ENCODE assay signal across 8 cellular contexts in genomic region chr2:160427629-160428424, GRCh38.
DNase-seq lines count a peak whose midpoint lies in the region; ATAC-seq, FAIRE-seq and TF ChIP-seq lines count a peak whose summit lies in the region.

No MANE protein-coding gene starts in this region.

- no peak overlapping the region for H3K23ac ChIP-seq in neuronal stem cell (ENCODE audit: low read depth, low read length, poor library complexity)

- no peak overlapping the region for H2BK15ac ChIP-seq in neuronal stem cell (ENCODE audit: low read length)

- H3K27me3 ChIP-seq in K562 (ENCODE audit: control insufficient read depth in 2 of 2, insufficient read depth in 2 of 2, low read length in 2 of 2) (no peaks in the 10 kb centered on the region), mucosa of rectum (ENCODE audit: control insufficient read depth in 2 of 2, insufficient read depth in 2 of 2, low read length in 2 of 2) (peaks cover 2 to 22% of the 10 kb centered on the region in 2 donors), neuronal stem cell (ENCODE audit: control insufficient read depth in 3 of 3, insufficient read depth in 3 of 3, low read depth in 1 of 3, low read length in 3 of 3) (no peaks in the 10 kb centered on the region)

- no peak for TF ChIP-seq RAD21 in K562 (CRISPR knock-in tag; conservative IDR thresholded peaks at IDR 0.05 in 1 of 2, IDR thresholded peaks at IDR 0.05 in 1 of 2)

- H2AFZ ChIP-seq in K562 (ENCODE audit: low read depth, low read length): no peak overlapping the region
- H2AFZ ChIP-seq in neuronal stem cell (ENCODE audit: low read length): no peak overlapping the region

- DNase-seq in SK-MEL-5 (ENCODE audit: low read depth, low spot score): peak; percentile 30
- DNase-seq in K562 (ENCODE audit: extremely low read depth in 1 of 4, low spot score in 3 of 4): no peak
- DNase-seq in T1000 (lab: John Stamatoyannopoulos, UW): no peak
- no peak for DNase-seq in neuronal stem cell (ENCODE audit: low spot score)
- DNase-seq in GM13977 (ENCODE audit: low spot score): no peak

- H2BK120ac ChIP-seq in neuronal stem cell (ENCODE audit: low read depth, low read length): no peak overlapping the region

- no peak overlapping the region for H3K4me3 ChIP-seq in K562
- peak overlapping the region; percentile 33 to 37 for H3K4me3 ChIP-seq in mucosa of rectum (ENCODE audit: low read length in 2 of 2)
- no peak overlapping the region for H3K4me3 ChIP-seq in neuronal stem cell (ENCODE audit: low read length in 2 of 2)

- H3K4me2 ChIP-seq in K562 (ENCODE audit: insufficient read depth, low read length) (no peak overlapping the region), neuronal stem cell (ENCODE audit: insufficient read depth, low read length, poor library complexity, severe bottlenecking) (no peak overlapping the region)

- 2% methylated on average over 7 of the region's 7 CpGs for WGBS in K562 (ENCODE audit: insufficient coverage, low coverage, missing lambda C conversion rate)
- no CpG with 5 or more reads among the region's 7 CpGs for WGBS in neuronal stem cell (ENCODE audit: extremely low coverage in 2 of 2, insufficient read length in 2 of 2, insufficient replicate concordance in 1 of 2), 2 donors

- no peak overlapping the region for H2AK5ac ChIP-seq in neuronal stem cell (ENCODE audit: low read depth, low read length)

- H3K9ac ChIP-seq in K562 (ENCODE audit: insufficient read depth in 1 of 2, low read depth in 2 of 2, low read length in 2 of 2) (no peak overlapping the region), mucosa of rectum (ENCODE audit: low read depth in 1 of 2, low read length in 2 of 2) (no peak overlapping the region), neuronal stem cell (ENCODE audit: low read depth, low read length, poor library complexity) (no peak overlapping the region)

- no peaks in the 10 kb centered on the region for H3K4me1 ChIP-seq in K562 (replicated peaks in 1 of 2; ENCODE audit: control insufficient read depth in 2 of 2, insufficient read depth in 2 of 2, low read length in 2 of 2)
- H3K4me1 ChIP-seq in mucosa of rectum (ENCODE audit: control insufficient read depth in 2 of 2, insufficient read depth in 2 of 2, low read length in 2 of 2): peaks cover 0 to 4% of the 10 kb centered on the region in 2 donors
- H3K4me1 ChIP-seq in neuronal stem cell (ENCODE audit: control insufficient read depth in 2 of 2, insufficient read depth in 1 of 2, low read depth in 1 of 2, low read length in 2 of 2): peaks cover 2 to 4% of the 10 kb centered on the region in 2 donors

- no peak overlapping the region for H2BK5ac ChIP-seq in neuronal stem cell (ENCODE audit: low read length)

- no peaks in the 10 kb centered on the region for H3K79me1 ChIP-seq in neuronal stem cell (ENCODE audit: low read depth, low read length)

- TF ChIP-seq EP300 in K562 (IDR thresholded peaks at IDR 0.05; ENCODE audit: low read length): no peak

- no peaks in the 10 kb centered on the region for H3K9me1 ChIP-seq in K562 (ENCODE audit: control insufficient read depth, insufficient read depth, low read length)

- H4K8ac ChIP-seq in neuronal stem cell (ENCODE audit: low read depth, low read length): no peak overlapping the region

- no peaks in the 10 kb centered on the region for H3K79me2 ChIP-seq in K562 (ENCODE audit: control insufficient read depth, insufficient read depth, low read length)

- no peak overlapping the region for H3K4ac ChIP-seq in neuronal stem cell (ENCODE audit: low read length)

- intact Hi-C loops in K562 (cut with micrococcal nuclease): loop anchor here (2.0 to 5.0 kb wide), 2 partner anchors 544 to 565 kb away; no protein-coding TSS in a partner anchor

- H2BK12ac ChIP-seq in neuronal stem cell (ENCODE audit: low read length): no peak overlapping the region

- H3K9me3 ChIP-seq in K562 (replicated peaks; ENCODE audit: control insufficient read depth, insufficient read depth, low read depth, low read length): no peaks in the 10 kb centered on the region
- H3K9me3 ChIP-seq in mucosa of rectum (ENCODE audit: control insufficient read depth in 2 of 2, low read length in 2 of 2): peaks cover 0 to 6% of the 10 kb centered on the region in 2 donors
- H3K9me3 ChIP-seq in neuronal stem cell (replicated peaks in 1 of 2; ENCODE audit: control insufficient read depth in 2 of 2, insufficient read depth in 1 of 2, low read depth in 1 of 2, low read length in 2 of 2): peaks cover 7 to 12% of the 10 kb centered on the region in 2 donors

- POLR2A ChIA-PET in K562 (lab: Yijun Ruan, JAX): no interaction called here

- no peaks in the 10 kb centered on the region for H3K36me3 ChIP-seq in K562 (ENCODE audit: control insufficient read depth, insufficient read depth, low read length)
- no peaks in the 10 kb centered on the region for H3K36me3 ChIP-seq in mucosa of rectum (ENCODE audit: control insufficient read depth in 2 of 2, insufficient read depth in 2 of 2, low read length in 2 of 2)
- H3K36me3 ChIP-seq in neuronal stem cell (replicated peaks in 1 of 2; ENCODE audit: control insufficient read depth in 2 of 2, insufficient read depth in 2 of 2, low read length in 2 of 2): peaks cover 2 to 32% of the 10 kb centered on the region in 2 donors

- CTCF ChIA-PET in K562 (lab: Yijun Ruan, JAX; ENCODE audit: low intra/inter-chr PET ratio): interaction anchor here (0.6 kb wide), 1 partner anchor 38 kb away, joined by 4 read pairs; no protein-coding TSS in a partner anchor

- H3K14ac ChIP-seq in neuronal stem cell (ENCODE audit: low read length): no peak overlapping the region

- TF ChIP-seq POLR2A in K562 (conservative IDR thresholded peaks at IDR 0.05): no peak

- BruUV-seq in K562 (replicated peaks; lab: Mats Ljungman, UMichigan): no TSS peak

- in situ Hi-C loops in SK-MEL-5 (cut with HindIII; ENCODE audit: low pct_unique_long_range_greater_than_20kb, low sequenced_read_pairs): no loop called here
- in situ Hi-C loops in K562 (cut with MboI): no loop called here
- in situ Hi-C loops in GM13977 (cut with MboI; ENCODE audit: low pct_unique_long_range_greater_than_20kb, low sequenced_read_pairs, unreplicated experiment): no loop called here

- H3K27ac ChIP-seq in K562 (ENCODE audit: extremely low read depth, low read depth, low read length): no peak overlapping the region
- peak overlapping the region; percentile 6 to 39 for H3K27ac ChIP-seq in mucosa of rectum (ENCODE audit: low read depth in 2 of 2, low read length in 2 of 2)
- no peak overlapping the region for H3K27ac ChIP-seq in neuronal stem cell (replicated peaks; ENCODE audit: low read length)

- no peak overlapping the region for H4K91ac ChIP-seq in neuronal stem cell (ENCODE audit: low read depth, low read length, poor library complexity)

- FAIRE-seq in K562 (lab: Jason Lieb, UNC): peak; percentile 46

- TF ChIP-seq CTCF in K562 (IDR thresholded peaks at IDR 0.05 in 2 of 3, conservative IDR thresholded peaks at IDR 0.05 in 1 of 3; ENCODE audit: insufficient read depth in 2 of 3, low read depth in 1 of 3, low read length in 3 of 3) (no peak), GM13977 (IDR thresholded peaks at IDR 0.05; ENCODE audit: extremely low read depth, insufficient read depth, missing control alignments) (no peak)

- peak; percentile 46 for ATAC-seq in GM18519 (IDR thresholded peaks at IDR 0.05; ENCODE audit: low FRiP score, unreplicated experiment)
- peak; percentile 63 for ATAC-seq in HG02885 (IDR thresholded peaks at IDR 0.05; ENCODE audit: poor library complexity, unreplicated experiment)
- no peak for ATAC-seq in K562

- H4K20me1 ChIP-seq in K562 (replicated peaks; ENCODE audit: control insufficient read depth, insufficient read depth, low read length): no peaks in the 10 kb centered on the region

- no peak overlapping the region for H3K18ac ChIP-seq in neuronal stem cell (ENCODE audit: low read length)

TF ChIP-seq in K562, 482 proteins besides CTCF, POLR2A, EP300 and RAD21 (continues in another document):
- TF ChIP-seq ZNF143 (CRISPR knock-in tag; IDR thresholded peaks at IDR 0.05) (no peak), HNRNPK (IDR thresholded peaks at IDR 0.05; ENCODE audit: low read depth, low read length, poor library complexity, severe bottlenecking) (no peak), ZNF41 (CRISPR knock-in tag; conservative IDR thresholded peaks at IDR 0.05) (no peak), CHCHD3 (CRISPR knock-in tag; IDR thresholded peaks at IDR 0.05) (no peak), ZNF133 (CRISPR knock-in tag; IDR thresholded peaks at IDR 0.05) (no peak)
- TF ChIP-seq, protein P1, sequence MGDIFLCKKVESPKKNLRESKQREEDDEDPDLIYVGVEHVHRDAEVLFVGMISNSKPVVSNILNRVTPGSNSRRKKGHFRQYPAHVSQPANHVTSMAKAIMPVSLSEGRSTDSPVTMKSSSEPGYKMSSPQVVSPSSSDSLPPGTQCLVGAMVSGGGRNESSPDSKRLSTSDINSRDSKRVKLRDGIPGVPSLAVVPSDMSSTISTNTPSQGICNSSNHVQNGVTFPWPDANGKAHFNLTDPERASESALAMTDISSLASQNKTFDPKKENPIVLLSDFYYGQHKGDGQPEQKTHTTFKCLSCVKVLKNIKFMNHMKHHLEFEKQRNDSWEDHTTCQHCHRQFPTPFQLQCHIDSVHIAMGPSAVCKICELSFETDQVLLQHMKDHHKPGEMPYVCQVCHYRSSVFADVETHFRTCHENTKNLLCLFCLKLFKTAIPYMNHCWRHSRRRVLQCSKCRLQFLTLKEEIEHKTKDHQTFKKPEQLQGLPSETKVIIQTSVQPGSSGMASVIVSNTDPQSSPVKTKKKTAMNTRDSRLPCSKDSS (IDR thresholded peaks at IDR 0.05; ENCODE audit: low read depth, partially characterized antibody): no peak

Comparison
In these comparisons a context has a peak if more than half of its experiments do, and no peak if none do; other contexts are left out.
1. H3K27ac ChIP-seq: peak in mucosa of rectum (2 of 2); none in K562 (single experiment) and neuronal stem cell (single experiment).
2. H3K4me3 ChIP-seq: peak in mucosa of rectum (2 of 2); none in K562 (single experiment) and neuronal stem cell (0 of 2).